In the genomic region with DNA sequence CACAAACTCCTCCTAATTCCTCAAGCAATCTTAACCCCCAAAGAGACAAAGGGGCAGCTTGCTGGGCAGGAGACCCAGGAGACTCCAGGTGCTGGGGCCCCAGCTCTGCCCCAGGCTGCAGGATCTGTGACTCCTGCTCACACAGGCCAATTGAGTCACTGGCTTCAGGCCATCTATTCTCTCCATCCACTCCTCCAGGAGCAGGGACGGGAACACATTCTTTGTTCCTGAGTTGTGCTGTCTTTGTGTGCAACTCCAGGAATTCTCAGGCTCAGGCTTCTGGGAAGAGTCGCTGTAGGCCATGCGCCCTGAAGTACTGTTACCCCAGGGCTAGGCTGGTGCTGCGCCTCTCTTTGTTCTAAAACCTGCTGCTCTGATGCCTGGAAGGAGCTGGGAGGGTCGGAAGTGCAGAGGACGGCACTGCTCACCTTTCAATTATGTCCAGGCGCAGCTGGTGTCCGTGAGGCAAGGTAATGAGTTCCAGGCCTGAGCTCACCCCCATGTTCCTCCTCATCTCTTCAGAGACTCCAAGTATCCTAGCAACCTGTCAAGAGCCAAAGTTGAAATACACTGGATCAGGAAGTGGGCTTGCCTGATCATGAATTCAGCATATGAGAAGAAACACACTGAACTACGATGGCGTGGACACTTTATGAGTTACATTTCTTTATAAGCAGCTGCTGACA, we compare ENCODE assay signal across 12 cellular contexts.
DNase-seq lines count a peak whose midpoint lies in the region; ATAC-seq and TF ChIP-seq lines count a peak whose summit lies in the region.
"Had no signal": no experiment of that assay in that cellular context is flagged by ENCODE, and none has a peak within 500 bp of the region (broad histone marks: within the 10 kb centered on the region; RNA-seq: fewer than 3 reads in every experiment).

No MANE protein-coding gene starts in this region.

- H2AFZ ChIP-seq in SK-N-SH (ENCODE audit: low read depth), result no peak overlapping the region

- no peaks in the 10 kb centered on the region for H3K9me3 ChIP-seq in SK-N-SH
- H3K9me3 ChIP-seq: BLaER1 had no signal

- CTCF ChIA-PET in SK-N-SH (lab: Yijun Ruan, JAX), result interaction anchor here (0.7 to 3.2 kb wide), 13 partner anchors 17 to 465 kb away, joined by 3 to 16 read pairs (median 3); partner anchors contain the start of genes BCAR3 and FNBP1L

- H3F3A ChIP-seq in SK-N-SH (replicated peaks; ENCODE audit: insufficient read depth), result peaks cover 31% of the 10 kb centered on the region

- no peak overlapping the region for H3K4me3 ChIP-seq in SK-N-SH (ENCODE audit: low read depth in 2 of 2, low read length in 1 of 2)
- H3K4me3 ChIP-seq: BLaER1 had no signal

- no peak for TF ChIP-seq CTCF in SK-N-SH (IDR thresholded peaks at IDR 0.05)

- peaks cover 84% of the 10 kb centered on the region for H3K79me2 ChIP-seq in SK-N-SH (ENCODE audit: insufficient read depth)

- no peaks in the 10 kb centered on the region for H3K9me2 ChIP-seq in SK-N-SH

- H3K4me2 ChIP-seq in SK-N-SH, result no peak overlapping the region
- H3K4me2 ChIP-seq: BLaER1 had no signal

- no peaks in the 10 kb centered on the region for H3K27me3 ChIP-seq in SK-N-SH (ENCODE audit: insufficient read depth)
- H3K27me3 ChIP-seq: BLaER1 had no signal

- H3K27ac ChIP-seq in SK-N-SH (ENCODE audit: low read depth in 2 of 2, low read length in 1 of 2), result peak overlapping the region; percentile 60 to 98
- H3K27ac ChIP-seq: BLaER1 had no signal

- TF ChIP-seq EP300 in SK-N-SH (IDR thresholded peaks at IDR 0.05; ENCODE audit: borderline replicate concordance in 1 of 2, low read depth in 1 of 2, low read length in 1 of 2), result no peak

- WGBS in SK-N-SH (ENCODE audit: low lambda C conversion rate), result 73% methylated on average over 10 of the region's 10 CpGs

- ATAC-seq in HG03196 (IDR thresholded peaks at IDR 0.05; ENCODE audit: unreplicated experiment) (no peak), HG02970 (IDR thresholded peaks at IDR 0.05; ENCODE audit: low FRiP score, unreplicated experiment) (no peak)

- DNase-seq in COR-L47 (lab: John Stamatoyannopoulos, UW) (peak; percentile 44), NCI-H1092 treated with DMSO at 0.1 percent for 48 hours (lab: John Stamatoyannopoulos, UW) (peak; percentile 56), SK-N-SH (peak; percentile 44), islet precursor cell (peak; percentile 98), SHP77 (lab: John Stamatoyannopoulos, UW) (no peak), HuH-7 (ENCODE audit: low spot score) (no peak)
- DNase-seq: activated effector memory CD4-positive, alpha-beta T cell treated with Interleukin-2 at 50 U/mL for 16 hours; cerebellar nuclear complex; GOT3 had no signal

- no peak overlapping the region for H3K9ac ChIP-seq in SK-N-SH
- H3K9ac ChIP-seq: BLaER1 had no signal

- TF ChIP-seq RAD21 in SK-N-SH (IDR thresholded peaks at IDR 0.05; ENCODE audit: low read length), result no peak

- POLR2A ChIA-PET in SK-N-SH (lab: Yijun Ruan, JAX), result interaction anchor here (0.6 to 1.8 kb wide), 5 partner anchors 13 to 232 kb away, joined by 3 to 8 read pairs (median 5); no protein-coding TSS in a partner anchor

- H3K4me1 ChIP-seq in SK-N-SH (ENCODE audit: control insufficient read depth in 1 of 2, insufficient read depth in 2 of 2, low read depth in 1 of 2, low read length in 1 of 2), result peaks cover 31 to 59% of the 10 kb centered on the region in 2 experiments
- H3K4me1 ChIP-seq: BLaER1 had no signal

- peaks cover 44 to 57% of the 10 kb centered on the region in 2 experiments for H3K36me3 ChIP-seq in SK-N-SH (replicated peaks in 1 of 2; ENCODE audit: control insufficient read depth in 1 of 2, insufficient read depth in 2 of 2, low read length in 1 of 2)

- peaks cover 32% of the 10 kb centered on the region for H4K20me1 ChIP-seq in SK-N-SH (ENCODE audit: insufficient read depth)

TF ChIP-seq in SK-N-SH, 30 proteins besides CTCF, POLR2A, EP300 and RAD21:
- TF ChIP-seq MXI1 (IDR thresholded peaks at IDR 0.05; ENCODE audit: low read depth, low read length), result peak; percentile 37; the same call in 1 of the 2 replicates
- TF ChIP-seq CHD2 (IDR thresholded peaks at IDR 0.05; ENCODE audit: low read length, partially characterized antibody), result peak; percentile 6
- TF ChIP-seq FOXM1 (IDR thresholded peaks at IDR 0.05; ENCODE audit: low read depth), result no peak

Comparison
In these comparisons a context has a peak if more than half of its experiments do, and no peak if none do; other contexts are left out.
1. DNase-seq: peak in COR-L47 (single experiment), NCI-H1092 treated with DMSO at 0.1 percent for 48 hours (single experiment), SK-N-SH (single experiment) and islet precursor cell (single experiment); none in SHP77 (0 of 2) and HuH-7 (single experiment).